Comparison of ENCODE assay signal across 15 cellular contexts in genomic region chr16:27792486-27793275, GRCh38.
"Had no signal": no experiment of that assay in that cellular context is flagged by ENCODE, and none has a peak within 500 bp of the region (broad histone marks: within the 10 kb centered on the region; RNA-seq: fewer than 3 reads in every experiment).

No MANE protein-coding gene starts in this region.

- H3K27ac Mint-ChIP-seq: activated naive CD8-positive, alpha-beta T cell treated with anti-CD3 and anti-CD28 coated beads for 36 hours had no signal

- H3K4me1 Mint-ChIP-seq: activated naive CD8-positive, alpha-beta T cell treated with anti-CD3 and anti-CD28 coated beads for 36 hours had no signal

- H3K4me3 Mint-ChIP-seq: activated naive CD8-positive, alpha-beta T cell treated with anti-CD3 and anti-CD28 coated beads for 36 hours had no signal

- H3K9me3 ChIP-seq: colonic mucosa, prostate gland, thyroid gland, uterus had no signal

- ATAC-seq: esophagus mucosa had no signal

- H3K27ac ChIP-seq: cardiac muscle cell, colonic mucosa, prostate gland, thyroid gland, uterus had no signal

- H3K4me3 ChIP-seq: cardiac muscle cell, colonic mucosa, prostate gland, thyroid gland, uterus had no signal

- H3K36me3 ChIP-seq: cardiac muscle cell, colonic mucosa, prostate gland, thyroid gland, uterus had no signal

- H3K4me1 ChIP-seq: colonic mucosa, prostate gland, thyroid gland, uterus had no signal

- H3K27me3 ChIP-seq: cardiac muscle cell, colonic mucosa, thyroid gland, uterus had no signal

- H3K36me3 Mint-ChIP-seq: activated naive CD8-positive, alpha-beta T cell treated with anti-CD3 and anti-CD28 coated beads for 36 hours had no signal

- H3K9me3 Mint-ChIP-seq: activated naive CD8-positive, alpha-beta T cell treated with anti-CD3 and anti-CD28 coated beads for 36 hours had no signal

- DNase-seq: activated CD4-positive, alpha-beta T cell treated with anti-CD3 and anti-CD28 coated beads, Interleukin-2, amount 50 U/mL, for 1 hour; activated CD8-positive, alpha-beta memory T cell treated with anti-CD3 and anti-CD28 coated beads for 24 hours; activated gamma-delta T cell treated with Interleukin-2 at 50 U/mL for 16 hours; activated naive CD8-positive, alpha-beta T cell treated with anti-CD3 and anti-CD28 coated beads for 36 hours; colonic mucosa; hippocampal formation; kidney glomerular epithelial cell; mesendoderm; stimulated activated CD4-positive, alpha-beta T cell treated with anti-CD3 and anti-CD28 coated beads, Interleukin-12 subunit alpha, Interleukin-12 subunit beta, amount 100 ng/mL, for 4 hours; stimulated activated CD4-positive, alpha-beta T cell treated with anti-CD3 and anti-CD28 coated beads, Interleukin-2, amount 100 ng/mL, for 24 hours; thyroid gland; uterus had no signal
